8 cellular contexts compared by ENCODE assay signal in the genomic region with DNA sequence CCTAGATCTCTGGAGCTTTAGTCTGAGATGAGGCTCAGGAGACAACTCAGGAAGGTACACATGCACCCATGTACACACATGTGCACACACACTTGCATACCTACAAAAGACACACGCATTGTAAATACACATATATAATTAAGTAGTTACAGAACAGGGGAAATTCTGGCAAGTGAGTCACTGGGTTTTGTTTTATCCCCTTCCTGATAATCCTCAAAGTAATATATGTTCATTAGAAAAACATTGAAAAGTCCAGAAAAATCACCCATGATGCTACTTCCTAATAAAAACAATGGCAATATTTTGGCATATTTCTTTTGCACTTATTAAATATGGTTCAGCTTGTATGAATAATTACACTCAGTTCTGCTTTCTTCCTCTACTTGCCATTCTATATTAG.
"Had no signal": no experiment of that assay in that cellular context is flagged by ENCODE, and none has a peak within 500 bp of the region (broad histone marks: within the 10 kb centered on the region; RNA-seq: fewer than 3 reads in every experiment).

No MANE protein-coding gene starts in this region.

- FAIRE-seq: G401.6, GM12878, GM12891, GM12892, GM18507, GM19239 had no signal

- DNase-seq: GDM1, GF-D8 had no signal

- H3K4me3 ChIP-seq: GM12878 had no signal
